8 cellular contexts compared by ENCODE assay signal in genomic region chr19:3984908-3985642, GRCh38. TPM values are rescaled to one million over a fixed set of nuclear protein-coding genes. Genes with fewer than 3 reads are reported as not detected.
DNase-seq lines count a peak whose midpoint lies in the region; ATAC-seq, FAIRE-seq and TF ChIP-seq lines count a peak whose summit lies in the region.

EEF2 (minus strand) TSS chr19:3985463; CDS start chr19:3985380, 83 bp downstream.

- DNase-seq in DMS153 (lab: John Stamatoyannopoulos, UW) (peak; percentile 68), H4 (ENCODE audit: low spot score) (peak; percentile 65), NCI-H128 (lab: John Stamatoyannopoulos, UW; ENCODE audit: unreplicated experiment) (peak; percentile 87), T follicular helper cell (ENCODE audit: low read depth) (peak; percentile 86), Right ventricle myocardium inferior (ENCODE audit: missing footprints) (peak; percentile 96), pancreas (peak; percentile 82 to 97 (median 94))
- peak; percentile 77 for DNase-seq in activated naive CD8-positive, alpha-beta T cell treated with anti-CD3 and anti-CD28 coated beads, Interleukin-2, amount 50 U/mL, for 16 hours (ENCODE audit: low read depth, low spot score)

- peaks cover 16 to 39% (median 27%) of the 10 kb centered on the region in 3 donors for H3K4me1 ChIP-seq in pancreas
- peaks cover 22% of the 10 kb centered on the region for H3K4me1 ChIP-seq in thymus (ENCODE audit: control insufficient read depth, insufficient read depth, low read length)

- no peaks in the 10 kb centered on the region for H3K9me3 ChIP-seq in pancreas
- no peaks in the 10 kb centered on the region for H3K9me3 ChIP-seq in thymus (ENCODE audit: control insufficient read depth)

- ATAC-seq in Right ventricle myocardium inferior = peak; percentile 74
- peak; percentile 68 to 78 (median 76) for ATAC-seq in pancreas

- peak within 1 kb of the TSS; percentile 63 to 99 (median 88) for H3K4me3 ChIP-seq in pancreas
- H3K4me3 ChIP-seq in thymus (ENCODE audit: low read length) = peak within 1 kb of the TSS; percentile 97

- H3K36me3 ChIP-seq in pancreas = peaks cover 21 to 41% (median 40%) of the 10 kb centered on the region in 3 donors
- H3K36me3 ChIP-seq in thymus (ENCODE audit: control insufficient read depth, insufficient read depth) = peaks cover 43% of the 10 kb centered on the region

- TF ChIP-seq CTCF in pancreas (IDR thresholded peaks at IDR 0.05) = no peak

- intact Hi-C loops in Right ventricle myocardium inferior (cut with DNase I) (loop anchor here (2.0 to 10.0 kb wide), 5 partner anchors 14 to 223 kb away; partner anchors contain the start of genes ANKRD24, APBA3, DAPK3 and MAP2K2), pancreas (cut with DNase I) (no loop called here)

- WGBS in pancreas, 2 donors = 0 to 1% methylated on average over 80 of the region's 80 CpGs
- under 1% methylated on average over 80 of the region's 80 CpGs for WGBS in thymus

- H3K27ac ChIP-seq in pancreas (peak within 1 kb of the TSS; percentile 73 to 92 (median 88)), thymus (ENCODE audit: low read depth) (peak within 1 kb of the TSS; percentile 98)

- H3K27me3 ChIP-seq in pancreas (no peaks in the 10 kb centered on the region), thymus (ENCODE audit: control insufficient read depth, insufficient read depth) (no peaks in the 10 kb centered on the region)

- FAIRE-seq in pancreas (lab: Jason Lieb, UNC) = no peak

RNA-seq across cellular contexts. Expression of gene EEF2, which starts in this region (rescaled TPM):
- 588 and 692 TPM in 2 replicates for total RNA-seq in H4 (2014; rRNA removed; shearing (Covaris generic))
- total RNA-seq in Right ventricle myocardium inferior (2,154 TPM), pancreas (1,000 to 10,000 TPM; 2,199 to 4,238 (median 2,879) TPM)
- polyA plus RNA-seq in pancreas (1,000 to 10,000 TPM in 1 of 2 donors, 100 to 1,000 TPM in 1; 545 to 1,088 TPM), thymus (815 TPM)

Comparison
In these comparisons a context has a peak if more than half of its experiments do, and no peak if none do; other contexts are left out.
1. Peak in every context shown above with its lines: DNase-seq, ATAC-seq, H3K4me3 ChIP-seq and H3K27ac ChIP-seq.